ENCODE assay signal across 13 cellular contexts in genomic region chr7:134552105-134552504, GRCh38. TPM values are rescaled to one million over a fixed set of nuclear protein-coding genes. Genes with fewer than 3 reads are reported as not detected.
DNase-seq lines count a peak whose midpoint lies in the region; ATAC-seq and TF ChIP-seq lines count a peak whose summit lies in the region.
"Had no signal": no experiment of that assay in that cellular context is flagged by ENCODE, and none has a peak within 500 bp of the region (broad histone marks: within the 10 kb centered on the region; RNA-seq: fewer than 3 reads in every experiment).

No MANE protein-coding gene starts in this region.

- peaks cover 0 to 4% of the 10 kb centered on the region in 2 experiments; a peak in 1 of 4 replicates for H3K4me1 ChIP-seq in SK-N-SH (ENCODE audit: control insufficient read depth in 1 of 2, insufficient read depth in 2 of 2, low read depth in 1 of 2, low read length in 1 of 2)

- no peak for TF ChIP-seq EP300 in SK-N-SH (IDR thresholded peaks at IDR 0.05; ENCODE audit: borderline replicate concordance in 1 of 2, low read depth in 1 of 2, low read length in 1 of 2)

- peaks cover 14% of the 10 kb centered on the region for H3K27me3 Mint-ChIP-seq in activated CD4-positive, alpha-beta memory T cell treated with anti-CD3 and anti-CD28 coated beads, Interleukin-2, amount 10 ng/mL, durations not matched to agents 7 days and 5 days
- peaks cover 4% of the 10 kb centered on the region for H3K27me3 Mint-ChIP-seq in CD4-positive, alpha-beta T cell

- 39% methylated on average over 7 of the region's 7 CpGs for WGBS in SK-N-SH (ENCODE audit: low lambda C conversion rate)

- peaks cover 14% of the 10 kb centered on the region for H3K4me1 Mint-ChIP-seq in activated CD4-positive, alpha-beta memory T cell treated with anti-CD3 and anti-CD28 coated beads, Interleukin-2, amount 10 ng/mL, durations not matched to agents 7 days and 5 days
- H3K4me1 Mint-ChIP-seq in CD4-positive, alpha-beta T cell (ENCODE audit: low read depth): no peaks in the 10 kb centered on the region

- peak; percentile 28 for DNase-seq in 8988T
- peak; percentile 23 for DNase-seq in HCEC 1CT
- no peak for DNase-seq in SK-N-SH
- no peak for DNase-seq in kidney epithelial cell (ENCODE audit: low read depth)
- no peak for DNase-seq in activated gamma-delta T cell (lab: John Stamatoyannopoulos, UW)
- DNase-seq in activated CD4-positive, alpha-beta memory T cell treated with anti-CD3 and anti-CD28 coated beads, Interleukin-2, amount 10 ng/mL, durations not matched to agents 7 days and 5 days: no peak
- no peak for DNase-seq in CD4-positive, alpha-beta T cell
- DNase-seq in NCI-H2171 (lab: John Stamatoyannopoulos, UW): no peak
- DNase-seq: activated CD8-positive, alpha-beta memory T cell treated with anti-CD3 and anti-CD28 coated beads, Interleukin-2, amount 10 ng/mL, durations not matched to agents 7 days and 5 days; body of pancreas had no signal

- H3K9me2 ChIP-seq in SK-N-SH: no peaks in the 10 kb centered on the region

- POLR2A ChIA-PET in SK-N-SH (lab: Yijun Ruan, JAX): no interaction called here
- POLR2A ChIA-PET in activated CD4-positive, alpha-beta memory T cell treated with anti-CD3 and anti-CD28 coated beads, Interleukin-2, amount 10 ng/mL, durations not matched to agents 7 days and 5 days (lab: Charles Lee): no interaction called here
- POLR2A ChIA-PET in CD4-positive, alpha-beta T cell (lab: Charles Lee): no interaction called here

- no peaks in the 10 kb centered on the region for H4K20me1 ChIP-seq in SK-N-SH (ENCODE audit: insufficient read depth)
- H4K20me1 ChIP-seq: BLaER1 had no signal

- H3K4me3 ChIP-seq in SK-N-SH (ENCODE audit: low read depth in 2 of 2, low read length in 1 of 2) (no peak overlapping the region), kidney epithelial cell (ENCODE audit: low read depth, low read length) (no peak overlapping the region)
- H3K4me3 ChIP-seq: BLaER1, body of pancreas, GM12878, lung had no signal

- peaks cover 60% of the 10 kb centered on the region; the same call in 1 of the 2 replicates for H3K27me3 ChIP-seq in SK-N-SH (ENCODE audit: insufficient read depth)
- no peaks in the 10 kb centered on the region for H3K27me3 ChIP-seq in kidney epithelial cell (ENCODE audit: control insufficient read depth, insufficient read depth, low read length)
- no peaks in the 10 kb centered on the region for H3K27me3 ChIP-seq in CD4-positive, alpha-beta T cell (ENCODE audit: control insufficient read depth, insufficient read depth, low read length)
- H3K27me3 ChIP-seq: BLaER1, body of pancreas had no signal

- no peak overlapping the region for H3K27ac ChIP-seq in SK-N-SH (ENCODE audit: low read depth in 2 of 2, low read length in 1 of 2)
- no peak overlapping the region for H3K27ac ChIP-seq in CD4-positive, alpha-beta T cell (ENCODE audit: low read depth, low read length)
- H3K27ac ChIP-seq: BLaER1, body of pancreas had no signal

- H3K27ac Mint-ChIP-seq in activated CD4-positive, alpha-beta memory T cell treated with anti-CD3 and anti-CD28 coated beads, Interleukin-2, amount 10 ng/mL, durations not matched to agents 7 days and 5 days: no peak overlapping the region
- H3K27ac Mint-ChIP-seq in CD4-positive, alpha-beta T cell: no peak overlapping the region
- H3K27ac Mint-ChIP-seq: activated CD8-positive, alpha-beta memory T cell treated with anti-CD3 and anti-CD28 coated beads, Interleukin-2, amount 10 ng/mL, durations not matched to agents 7 days and 5 days had no signal

- no peak overlapping the region for H2AFZ ChIP-seq in SK-N-SH (ENCODE audit: low read depth)

- no peaks in the 10 kb centered on the region for H3K36me3 ChIP-seq in SK-N-SH (replicated peaks in 1 of 2; ENCODE audit: control insufficient read depth in 1 of 2, insufficient read depth in 2 of 2, low read length in 1 of 2)
- H3K36me3 ChIP-seq in kidney epithelial cell (ENCODE audit: control insufficient read depth, insufficient read depth, low read length): no peaks in the 10 kb centered on the region
- H3K36me3 ChIP-seq: BLaER1 had no signal

- intact Hi-C loops in CD4-positive, alpha-beta T cell (cut with DNase I, micrococcal nuclease): no loop called here

- no peaks in the 10 kb centered on the region for H3K36me3 Mint-ChIP-seq in activated CD4-positive, alpha-beta memory T cell treated with anti-CD3 and anti-CD28 coated beads, Interleukin-2, amount 10 ng/mL, durations not matched to agents 7 days and 5 days (ENCODE audit: low read depth)
- H3K36me3 Mint-ChIP-seq in CD4-positive, alpha-beta T cell (ENCODE audit: low read depth): no peaks in the 10 kb centered on the region
- H3K36me3 Mint-ChIP-seq: activated CD8-positive, alpha-beta memory T cell treated with anti-CD3 and anti-CD28 coated beads, Interleukin-2, amount 10 ng/mL, durations not matched to agents 7 days and 5 days had no signal

- H3K4me2 ChIP-seq in SK-N-SH: no peak overlapping the region
- H3K4me2 ChIP-seq: BLaER1 had no signal

- H3K9ac ChIP-seq in SK-N-SH: no peak overlapping the region
- H3K9ac ChIP-seq: BLaER1 had no signal

- ATAC-seq in CD4-positive, alpha-beta T cell (ENCODE audit: poor library complexity): no peak
- ATAC-seq: activated CD8-positive, alpha-beta memory T cell treated with anti-CD3 and anti-CD28 coated beads, Interleukin-2, amount 10 ng/mL, durations not matched to agents 7 days and 5 days; body of pancreas; GM12878 had no signal

- TF ChIP-seq RAD21 in SK-N-SH (IDR thresholded peaks at IDR 0.05; ENCODE audit: low read length): peak; percentile 33

- H3K4me3 Mint-ChIP-seq in activated CD4-positive, alpha-beta memory T cell treated with anti-CD3 and anti-CD28 coated beads, Interleukin-2, amount 10 ng/mL, durations not matched to agents 7 days and 5 days: no peak overlapping the region
- no peak overlapping the region for H3K4me3 Mint-ChIP-seq in CD4-positive, alpha-beta T cell
- H3K4me3 Mint-ChIP-seq: activated CD8-positive, alpha-beta memory T cell treated with anti-CD3 and anti-CD28 coated beads, Interleukin-2, amount 10 ng/mL, durations not matched to agents 7 days and 5 days had no signal

- no peaks in the 10 kb centered on the region for H3F3A ChIP-seq in SK-N-SH (replicated peaks; ENCODE audit: insufficient read depth)

- H3K9me3 Mint-ChIP-seq in activated CD4-positive, alpha-beta memory T cell treated with anti-CD3 and anti-CD28 coated beads, Interleukin-2, amount 10 ng/mL, durations not matched to agents 7 days and 5 days: no peaks in the 10 kb centered on the region
- H3K9me3 Mint-ChIP-seq in CD4-positive, alpha-beta T cell: no peaks in the 10 kb centered on the region

- no peaks in the 10 kb centered on the region for H3K9me3 ChIP-seq in SK-N-SH
- no peaks in the 10 kb centered on the region for H3K9me3 ChIP-seq in CD4-positive, alpha-beta T cell (ENCODE audit: control insufficient read depth, low read length)
- H3K9me3 ChIP-seq: BLaER1, body of pancreas had no signal

- peak; percentile 48 for TF ChIP-seq CTCF in SK-N-SH (IDR thresholded peaks at IDR 0.05)
- TF ChIP-seq CTCF in kidney epithelial cell (IDR thresholded peaks at IDR 0.05; ENCODE audit: insufficient read depth, low read length, poor library complexity, severe bottlenecking): peak; percentile 29
- no peak for TF ChIP-seq CTCF in CD4-positive, alpha-beta T cell (IDR thresholded peaks at IDR 0.05)

- H3K79me2 ChIP-seq in SK-N-SH (ENCODE audit: insufficient read depth): no peaks in the 10 kb centered on the region

- CTCF ChIA-PET in SK-N-SH (lab: Yijun Ruan, JAX): interaction anchor here (0.6 to 2.9 kb wide), 10 partner anchors 15 to 1678 kb away, joined by 3 to 17 read pairs (median 3); no protein-coding TSS in a partner anchor
- CTCF ChIA-PET in activated CD4-positive, alpha-beta memory T cell treated with anti-CD3 and anti-CD28 coated beads, Interleukin-2, amount 10 ng/mL, durations not matched to agents 7 days and 5 days (lab: Charles Lee): interaction anchor here (1.1 kb wide), 1 partner anchor 119 kb away, joined by 4 read pairs; no protein-coding TSS in a partner anchor
- CTCF ChIA-PET in CD4-positive, alpha-beta T cell (lab: Charles Lee): interaction anchor here (1.7 kb wide), 1 partner anchor 120 kb away, joined by 3 read pairs; no protein-coding TSS in a partner anchor

TF ChIP-seq in SK-N-SH, 30 proteins besides CTCF, POLR2A, EP300 and RAD21:
- TF ChIP-seq SMC3 (IDR thresholded peaks at IDR 0.05; ENCODE audit: low read depth, low read length) (peak; percentile 26), USF1 (IDR thresholded peaks at IDR 0.05; ENCODE audit: borderline replicate concordance, low read depth) (no peak)

RNA-seq across cellular contexts. Expression of gene AKR1B15, which starts 3.2 kb away (rescaled TPM):
- not detected in 2 replicates for polyA plus RNA-seq in SK-N-SH (2012; rRNA removed)
- polyA plus RNA-seq in SK-N-SH (2012; cell fraction: cytosol; rRNA removed): not detected in 2 replicates
- not detected in 2 replicates for polyA plus RNA-seq in SK-N-SH (2012; cell fraction: nucleus; rRNA removed)
- 0.27 TPM in 1 of 2 replicates, not detected in the other for total RNA-seq in kidney epithelial cell
- total RNA-seq in activated CD4-positive, alpha-beta memory T cell treated with anti-CD3 and anti-CD28 coated beads, Interleukin-2, amount 10 ng/mL, durations not matched to agents 7 days and 5 days: not detected
- not detected for total RNA-seq in CD4-positive, alpha-beta T cell
- total RNA-seq: activated CD8-positive, alpha-beta memory T cell treated with anti-CD3 and anti-CD28 coated beads, Interleukin-2, amount 10 ng/mL, durations not matched to agents 7 days and 5 days; GM12878; lung had no signal
- polyA plus RNA-seq: lung had no signal

RNA-seq across cellular contexts. Expression of gene AKR1B10, which starts 24.7 kb away (rescaled TPM):
- 0.10 and 0.16 TPM in 2 replicates for polyA plus RNA-seq in SK-N-SH (2012; rRNA removed)
- 0.09 and 0.12 TPM in 2 replicates for polyA plus RNA-seq in SK-N-SH (2012; cell fraction: cytosol; rRNA removed)
- polyA plus RNA-seq in SK-N-SH (2012; cell fraction: nucleus; rRNA removed): 0.13 and 0.22 TPM in 2 replicates
- not detected in 2 replicates for total RNA-seq in kidney epithelial cell
- total RNA-seq in activated CD4-positive, alpha-beta memory T cell treated with anti-CD3 and anti-CD28 coated beads, Interleukin-2, amount 10 ng/mL, durations not matched to agents 7 days and 5 days: not detected
- not detected for total RNA-seq in CD4-positive, alpha-beta T cell
- total RNA-seq: activated CD8-positive, alpha-beta memory T cell treated with anti-CD3 and anti-CD28 coated beads, Interleukin-2, amount 10 ng/mL, durations not matched to agents 7 days and 5 days; GM12878 had no signal
- polyA plus RNA-seq: GM12878 had no signal

Comparison
In these comparisons a context has a peak if more than half of its experiments do, and no peak if none do; other contexts are left out.
1. DNase-seq: peak in 8988T (single experiment) and HCEC 1CT (single experiment); none in SK-N-SH (single experiment), kidney epithelial cell (single experiment), activated gamma-delta T cell (single experiment), activated CD4-positive, alpha-beta memory T cell treated with anti-CD3 and anti-CD28 coated beads, Interleukin-2, amount 10 ng/mL, durations not matched to agents 7 days and 5 days (single experiment), CD4-positive, alpha-beta T cell (0 of 10) and NCI-H2171 (single experiment).